ENCODE assay signal across 1 cellular context in genomic region chr1:100132566-100133477, GRCh38.
TF ChIP-seq lines count a peak whose summit lies in the region.

Gene SASS6 (minus strand): TSS chr1:100132930. CDS start chr1:100132814, 116 bp downstream.
Gene TRMT13 (plus strand): TSS chr1:100133163. CDS start chr1:100133169, 6 bp downstream.

TF ChIP-seq in SK-N-SH, 30 proteins besides CTCF, POLR2A, EP300 and RAD21 (continued from another document):
- TF ChIP-seq RFX5 (IDR thresholded peaks at IDR 0.05; ENCODE audit: low read length) (no peak), ZBTB33 (IDR thresholded peaks at IDR 0.05; ENCODE audit: borderline replicate concordance, low read depth) (peak; percentile 66; the same call in 1 of the 2 replicates)
TF ChIP-seq in SK-N-SH: peak in this region for 16.
